In genomic region chr15:85813234-85813633, GRCh38 we compare ENCODE assay signal across 16 cellular contexts. TPM values are rescaled to one million over a fixed set of nuclear protein-coding genes. Genes with fewer than 3 reads are reported as not detected.
DNase-seq lines count a peak whose midpoint lies in the region; ATAC-seq and TF ChIP-seq lines count a peak whose summit lies in the region.
"Had no signal": no experiment of that assay in that cellular context is flagged by ENCODE, and none has a peak within 500 bp of the region (broad histone marks: within the 10 kb centered on the region; RNA-seq: fewer than 3 reads in every experiment).

No MANE protein-coding gene starts in this region.

- H3K4me1 ChIP-seq in osteoblast (ENCODE audit: insufficient read depth, low read length) = no peaks in the 10 kb centered on the region
- H3K4me1 ChIP-seq in BE2C = no peaks in the 10 kb centered on the region
- H3K4me1 ChIP-seq: HAP-1 had no signal

- H3K4me3 ChIP-seq in osteoblast (ENCODE audit: insufficient read depth, low read length) (no peak overlapping the region), BE2C (ENCODE audit: low read depth, low read length) (no peak overlapping the region)
- H3K4me3 ChIP-seq: HAP-1 had no signal

- H3K4me1 Mint-ChIP-seq in activated CD4-positive, alpha-beta T cell treated with anti-CD3 and anti-CD28 coated beads, Interleukin-2, amount 10 ng/mL, durations not matched to agents 24 days and 14 days = peaks cover 8% of the 10 kb centered on the region
- peaks cover 10% of the 10 kb centered on the region for H3K4me1 Mint-ChIP-seq in stimulated activated naive CD8-positive, alpha-beta T cell treated with anti-CD3 and anti-CD28 coated beads, Interleukin-15, amount 100 ng/mL, for 72 hours

- peaks cover 11% of the 10 kb centered on the region for H3K27me3 Mint-ChIP-seq in activated CD4-positive, alpha-beta T cell treated with anti-CD3 and anti-CD28 coated beads, Interleukin-2, amount 10 ng/mL, durations not matched to agents 24 days and 14 days
- H3K27me3 Mint-ChIP-seq in stimulated activated naive CD8-positive, alpha-beta T cell treated with anti-CD3 and anti-CD28 coated beads, Interleukin-15, amount 100 ng/mL, for 72 hours = no peaks in the 10 kb centered on the region
- H3K27me3 Mint-ChIP-seq: CD4-positive, alpha-beta memory T cell had no signal

- H3K36me3 Mint-ChIP-seq in activated CD4-positive, alpha-beta T cell treated with anti-CD3 and anti-CD28 coated beads, Interleukin-2, amount 10 ng/mL, durations not matched to agents 24 days and 14 days (ENCODE audit: low read depth) = no peaks in the 10 kb centered on the region
- H3K36me3 Mint-ChIP-seq: CD4-positive, alpha-beta memory T cell had no signal

- H3K9me3 Mint-ChIP-seq in activated CD4-positive, alpha-beta T cell treated with anti-CD3 and anti-CD28 coated beads, Interleukin-2, amount 10 ng/mL, durations not matched to agents 24 days and 14 days = no peaks in the 10 kb centered on the region
- no peaks in the 10 kb centered on the region for H3K9me3 Mint-ChIP-seq in stimulated activated naive CD8-positive, alpha-beta T cell treated with anti-CD3 and anti-CD28 coated beads, Interleukin-15, amount 100 ng/mL, for 72 hours
- H3K9me3 Mint-ChIP-seq: CD4-positive, alpha-beta memory T cell had no signal

- H2AFZ ChIP-seq in osteoblast (ENCODE audit: low read length) = no peak overlapping the region

- H3K27me3 ChIP-seq in osteoblast (ENCODE audit: insufficient read depth, low read length) (no peaks in the 10 kb centered on the region), BE2C (no peaks in the 10 kb centered on the region)

- H3K9me3 ChIP-seq in osteoblast (ENCODE audit: low read depth, low read length) = no peaks in the 10 kb centered on the region
- H3K9me3 ChIP-seq in BE2C = no peaks in the 10 kb centered on the region
- H3K9me3 ChIP-seq: HAP-1 had no signal

- no peaks in the 10 kb centered on the region for H3K36me3 ChIP-seq in osteoblast (ENCODE audit: insufficient read depth, low read length)
- no peaks in the 10 kb centered on the region for H3K36me3 ChIP-seq in BE2C
- H3K36me3 ChIP-seq: HAP-1 had no signal

- intact Hi-C loops in activated CD4-positive, alpha-beta T cell treated with anti-CD3 and anti-CD28 coated beads, Interleukin-2, amount 10 ng/mL, durations not matched to agents 24 days and 14 days (cut with micrococcal nuclease) = no loop called here

- TF ChIP-seq CTCF in osteoblast (IDR thresholded peaks at IDR 0.05; ENCODE audit: extremely low read depth, low read depth, low read length) (no peak), BE2C (IDR thresholded peaks at IDR 0.05; ENCODE audit: low read depth, low read length) (no peak)

- H3K27ac ChIP-seq in osteoblast (ENCODE audit: low read depth, low read length) = no peak overlapping the region
- H3K27ac ChIP-seq: 22Rv1 had no signal

- no peaks in the 10 kb centered on the region for H4K20me1 ChIP-seq in osteoblast (ENCODE audit: insufficient read depth, low read length)

- peak overlapping the region; percentile 49 for H3K27ac Mint-ChIP-seq in activated CD4-positive, alpha-beta T cell treated with anti-CD3 and anti-CD28 coated beads, Interleukin-2, amount 10 ng/mL, durations not matched to agents 24 days and 14 days
- H3K27ac Mint-ChIP-seq in stimulated activated naive CD8-positive, alpha-beta T cell treated with anti-CD3 and anti-CD28 coated beads, Interleukin-15, amount 100 ng/mL, for 72 hours = no peak overlapping the region

- no peak for DNase-seq in activated CD4-positive, alpha-beta T cell treated with anti-CD3 and anti-CD28 coated beads, Interleukin-2, amount 10 ng/mL, durations not matched to agents 24 days and 14 days
- DNase-seq in activated CD4-positive, alpha-beta T cell treated with anti-CD3 and anti-CD28 coated beads for 4 hours = no peak
- DNase-seq in stimulated activated naive CD8-positive, alpha-beta T cell treated with anti-CD3 and anti-CD28 coated beads, Interleukin-15, Interleukin-2, amounts not matched to agents 100 U/mL and 50 U/mL, for 24 hours = no peak
- no peak for DNase-seq in stimulated activated naive CD8-positive, alpha-beta T cell treated with anti-CD3 and anti-CD28 coated beads, Interleukin-15, amount 100 ng/mL, for 72 hours
- DNase-seq in osteoblast (ENCODE audit: insufficient read length, low spot score, missing footprints) (peak; percentile 17), BE2C (no peak)
- DNase-seq: ACHN; AML-193; C1 segment of cervical spinal cord; Calu3; CD4-positive, alpha-beta memory T cell; COR-L47; DND-41; GOT3 had no signal

- peak; percentile 59 for ATAC-seq in stimulated activated naive CD8-positive, alpha-beta T cell treated with anti-CD3 and anti-CD28 coated beads, Interleukin-15, Interleukin-2, amounts not matched to agents 100 U/mL and 50 U/mL, for 24 hours
- no peak for ATAC-seq in stimulated activated naive CD8-positive, alpha-beta T cell treated with anti-CD3 and anti-CD28 coated beads, Interleukin-15, amount 100 ng/mL, for 72 hours

- H3K79me2 ChIP-seq in osteoblast (ENCODE audit: insufficient read depth, low read length) = no peaks in the 10 kb centered on the region

- H3K4me3 Mint-ChIP-seq in activated CD4-positive, alpha-beta T cell treated with anti-CD3 and anti-CD28 coated beads, Interleukin-2, amount 10 ng/mL, durations not matched to agents 24 days and 14 days = no peak overlapping the region
- H3K4me3 Mint-ChIP-seq in stimulated activated naive CD8-positive, alpha-beta T cell treated with anti-CD3 and anti-CD28 coated beads, Interleukin-15, amount 100 ng/mL, for 72 hours = no peak overlapping the region
- H3K4me3 Mint-ChIP-seq: CD4-positive, alpha-beta memory T cell had no signal

- no peak overlapping the region for H3K4me2 ChIP-seq in osteoblast (ENCODE audit: insufficient read depth, low read length)

RNA-seq across cellular contexts. Expression of gene KLHL25, which starts 18.5 kb away (rescaled TPM):
- total RNA-seq in activated CD4-positive, alpha-beta T cell treated with anti-CD3 and anti-CD28 coated beads, Interleukin-2, amount 10 ng/mL, durations not matched to agents 24 days and 14 days = 9.0 and 9.8 TPM in 2 replicates
- 3.8 and 4.3 TPM in 2 replicates for total RNA-seq in osteoblast
- polyA plus RNA-seq in BE2C (2012; ENCODE audit: insufficient read depth, insufficient read length, low read depth) = 9.0 TPM
